Comparison of ENCODE assay signal across 17 cellular contexts in genomic region chr1:164311376-164311775, GRCh38.
"Had no signal": no experiment of that assay in that cellular context is flagged by ENCODE, and none has a peak within 500 bp of the region (broad histone marks: within the 10 kb centered on the region; RNA-seq: fewer than 3 reads in every experiment).

No MANE protein-coding gene starts in this region.

- H3K4me1 Mint-ChIP-seq: activated naive CD8-positive, alpha-beta T cell treated with anti-CD3 and anti-CD28 coated beads, Interleukin-2, amount 10 ng/mL, durations not matched to agents 7 days and 5 days; activated T-helper 17 cell treated with anti-CD3 and anti-CD28 coated beads, Interleukin-2, amount 50 U/mL, for 72 hours; central memory CD8-positive, alpha-beta T cell; immature natural killer cell; naive thymus-derived CD8-positive, alpha-beta T cell; stimulated activated naive B cell treated with anti-CD40 and anti-IgM and Interleukin-4, amounts not matched to agents 10 μg/mL and 1 μg/mL and 100 μg/mL, for 72 hours had no signal

- H3K4me3 Mint-ChIP-seq: activated CD8-positive, alpha-beta T cell treated with anti-CD3 and anti-CD28 coated beads for 36 hours; activated naive CD8-positive, alpha-beta T cell treated with anti-CD3 and anti-CD28 coated beads, Interleukin-2, amount 10 ng/mL, durations not matched to agents 7 days and 5 days; activated T-helper 17 cell treated with anti-CD3 and anti-CD28 coated beads, Interleukin-2, amount 50 U/mL, for 72 hours; central memory CD8-positive, alpha-beta T cell; immature natural killer cell; naive thymus-derived CD8-positive, alpha-beta T cell; stimulated activated naive B cell treated with anti-CD40 and anti-IgM and Interleukin-4, amounts not matched to agents 10 μg/mL and 1 μg/mL and 100 μg/mL, for 72 hours; T-helper 1 cell treated with Interleukin-12 subunit alpha and Interleukin-12 subunit beta and Interleukin-4 antibody, amounts not matched to agents 30 μg/mL and 1 μg/mL, for 36 hours had no signal

- H3K9me3 ChIP-seq: pancreas, thoracic aorta, upper lobe of right lung had no signal

- H3K4me3 ChIP-seq: coronary artery, pancreas, thoracic aorta, upper lobe of right lung had no signal

- H3K27me3 ChIP-seq: upper lobe of right lung had no signal

- DNase-seq: activated CD4-positive, alpha-beta T cell treated with anti-CD3 and anti-CD28 coated beads for 4 hours; activated CD8-positive, alpha-beta T cell treated with anti-CD3 and anti-CD28 coated beads for 36 hours; activated naive CD4-positive, alpha-beta T cell; activated naive CD8-positive, alpha-beta T cell treated with anti-CD3 and anti-CD28 coated beads, Interleukin-2, amount 10 ng/mL, durations not matched to agents 7 days and 5 days; activated T-cell treated with anti-CD3 and anti-CD28 coated beads, Interleukin-2, amount 50 U/mL, for 1 hour; erythroblast; immature natural killer cell; mesenchymal stem cell; naive thymus-derived CD8-positive, alpha-beta T cell; pancreas; stimulated activated naive B cell treated with anti-CD40 and anti-IgM and Interleukin-4, amounts not matched to agents 10 μg/mL and 1 μg/mL and 100 μg/mL, for 72 hours; upper lobe of right lung had no signal

- H3K27ac Mint-ChIP-seq: activated CD8-positive, alpha-beta T cell treated with anti-CD3 and anti-CD28 coated beads for 36 hours; activated naive CD8-positive, alpha-beta T cell treated with anti-CD3 and anti-CD28 coated beads, Interleukin-2, amount 10 ng/mL, durations not matched to agents 7 days and 5 days; activated T-helper 17 cell treated with anti-CD3 and anti-CD28 coated beads, Interleukin-2, amount 50 U/mL, for 72 hours; immature natural killer cell; naive thymus-derived CD8-positive, alpha-beta T cell; stimulated activated naive B cell treated with anti-CD40 and anti-IgM and Interleukin-4, amounts not matched to agents 10 μg/mL and 1 μg/mL and 100 μg/mL, for 72 hours; T-helper 1 cell treated with Interleukin-12 subunit alpha and Interleukin-12 subunit beta and Interleukin-4 antibody, amounts not matched to agents 30 μg/mL and 1 μg/mL, for 36 hours had no signal

- H3K36me3 Mint-ChIP-seq: activated naive CD8-positive, alpha-beta T cell treated with anti-CD3 and anti-CD28 coated beads, Interleukin-2, amount 10 ng/mL, durations not matched to agents 7 days and 5 days; immature natural killer cell; stimulated activated naive B cell treated with anti-CD40 and anti-IgM and Interleukin-4, amounts not matched to agents 10 μg/mL and 1 μg/mL and 100 μg/mL, for 72 hours had no signal

- H3K36me3 ChIP-seq: pancreas, thoracic aorta, upper lobe of right lung had no signal

- H3K9me3 Mint-ChIP-seq: activated CD8-positive, alpha-beta T cell treated with anti-CD3 and anti-CD28 coated beads for 36 hours had no signal

- H3K27me3 Mint-ChIP-seq: activated CD8-positive, alpha-beta T cell treated with anti-CD3 and anti-CD28 coated beads for 36 hours; activated naive CD8-positive, alpha-beta T cell treated with anti-CD3 and anti-CD28 coated beads, Interleukin-2, amount 10 ng/mL, durations not matched to agents 7 days and 5 days; activated T-helper 17 cell treated with anti-CD3 and anti-CD28 coated beads, Interleukin-2, amount 50 U/mL, for 72 hours; central memory CD8-positive, alpha-beta T cell; naive thymus-derived CD8-positive, alpha-beta T cell; stimulated activated naive B cell treated with anti-CD40 and anti-IgM and Interleukin-4, amounts not matched to agents 10 μg/mL and 1 μg/mL and 100 μg/mL, for 72 hours had no signal
